In genomic region chr9:36148652-36149051, GRCh38 we compare ENCODE assay signal across 8 cellular contexts. TPM values are rescaled to one million over a fixed set of nuclear protein-coding genes. Genes with fewer than 3 reads are reported as not detected.
DNase-seq lines count a peak whose midpoint lies in the region; ATAC-seq lines count a peak whose summit lies in the region.

No MANE protein-coding gene starts in this region.

- H3K9me3 Mint-ChIP-seq in naive thymus-derived CD4-positive, alpha-beta T cell: peaks cover 5 to 18% (median 14%) of the 10 kb centered on the region in 11 donors

- peak; percentile 65 for DNase-seq in DMS53 (lab: John Stamatoyannopoulos, UW)
- no peak for DNase-seq in DMS53 treated with DMSO at 0.1 percent for 48 hours (lab: John Stamatoyannopoulos, UW; ENCODE audit: unreplicated experiment)
- peak; percentile 99 for DNase-seq in M059J (ENCODE audit: low read depth)
- DNase-seq in activated CD8-positive, alpha-beta memory T cell treated with anti-CD3 and anti-CD28 coated beads, Interleukin-2, amount 50 U/mL, for 24 hours (ENCODE audit: extremely low read depth): peak; percentile 33
- DNase-seq in epidermal melanocyte (ENCODE audit: insufficient read length, low spot score): peak; percentile 88
- peak in 3 of 9 donors; percentile 28 to 55 (median 50) for DNase-seq in naive thymus-derived CD4-positive, alpha-beta T cell

- ATAC-seq in naive thymus-derived CD4-positive, alpha-beta T cell: peak; percentile 24
- ATAC-seq in HG03520 (IDR thresholded peaks at IDR 0.05; ENCODE audit: unreplicated experiment): no peak

- peaks cover 0 to 6% (median 0%) of the 10 kb centered on the region in 3 experiments for H3K36me3 ChIP-seq in naive thymus-derived CD4-positive, alpha-beta T cell (ENCODE audit: control insufficient read depth in 2 of 3, insufficient read depth in 3 of 3, low read length in 3 of 3)
- H3K36me3 ChIP-seq in stomach smooth muscle (ENCODE audit: control insufficient read depth in 2 of 2, insufficient read depth in 2 of 2, low read length in 2 of 2): peaks cover 24 to 28% of the 10 kb centered on the region in 2 donors

- POLR2A ChIA-PET in naive thymus-derived CD4-positive, alpha-beta T cell (lab: Charles Lee): interaction anchor here (1.3 to 1.8 kb wide), 2 partner anchors 10 to 12 kb away, joined by 4 to 5 read pairs; partner anchors contain the start of gene GLIPR2

- H3K4me1 Mint-ChIP-seq in naive thymus-derived CD4-positive, alpha-beta T cell: peaks cover 58 to 87% (median 81%) of the 10 kb centered on the region in 7 donors

- H3K36me3 Mint-ChIP-seq in naive thymus-derived CD4-positive, alpha-beta T cell: peaks cover 9 to 61% (median 28%) of the 10 kb centered on the region in 5 donors

- intact Hi-C loops in naive thymus-derived CD4-positive, alpha-beta T cell (cut with micrococcal nuclease): no loop called here

- no peak overlapping the region for H3K4me3 ChIP-seq in naive thymus-derived CD4-positive, alpha-beta T cell (ENCODE audit: low read length)
- peak overlapping the region; percentile 22 to 40 for H3K4me3 ChIP-seq in stomach smooth muscle (ENCODE audit: low read length in 2 of 2)

- peaks cover 0 to 11% (median 8%) of the 10 kb centered on the region in 3 experiments for H3K9me3 ChIP-seq in naive thymus-derived CD4-positive, alpha-beta T cell (ENCODE audit: control insufficient read depth in 2 of 3, low read length in 3 of 3)
- H3K9me3 ChIP-seq in stomach smooth muscle (ENCODE audit: control insufficient read depth in 2 of 2, low read length in 2 of 2): no peaks in the 10 kb centered on the region

- peak overlapping the region in 3 of 10 donors; percentile 11 to 20 (median 18) for H3K4me3 Mint-ChIP-seq in naive thymus-derived CD4-positive, alpha-beta T cell

- H3K27me3 Mint-ChIP-seq in naive thymus-derived CD4-positive, alpha-beta T cell: no peaks in the 10 kb centered on the region

- peak overlapping the region; percentile 59 for H3K27ac ChIP-seq in naive thymus-derived CD4-positive, alpha-beta T cell (ENCODE audit: low read depth, low read length)
- peak overlapping the region; percentile 80 for H3K27ac ChIP-seq in stomach smooth muscle (ENCODE audit: low read length)

- peak overlapping the region; percentile 24 to 60 for H3K9ac ChIP-seq in stomach smooth muscle (ENCODE audit: low read length in 2 of 2)

- H3K27ac Mint-ChIP-seq in naive thymus-derived CD4-positive, alpha-beta T cell: peak overlapping the region in 8 of 9 donors; percentile 51 to 89 (median 86)

- no peaks in the 10 kb centered on the region for H3K27me3 ChIP-seq in naive thymus-derived CD4-positive, alpha-beta T cell (ENCODE audit: control insufficient read depth in 2 of 2, insufficient read depth in 2 of 2, low read length in 2 of 2)
- H3K27me3 ChIP-seq in stomach smooth muscle (ENCODE audit: control insufficient read depth in 1 of 2, insufficient read depth in 2 of 2, low read length in 2 of 2): no peaks in the 10 kb centered on the region

- H3K4me1 ChIP-seq in naive thymus-derived CD4-positive, alpha-beta T cell (ENCODE audit: control insufficient read depth in 2 of 2, insufficient read depth in 2 of 2, low read length in 2 of 2): peaks cover 80 to 92% of the 10 kb centered on the region in 2 donors
- peaks cover 53% of the 10 kb centered on the region for H3K4me1 ChIP-seq in stomach smooth muscle (ENCODE audit: control insufficient read depth, insufficient read depth, low read length)

- CTCF ChIA-PET in naive thymus-derived CD4-positive, alpha-beta T cell (lab: Charles Lee): interaction anchor here (0.7 to 1.2 kb wide), 3 partner anchors 18 to 45 kb away, joined by 3 to 4 read pairs (median 3); no protein-coding TSS in a partner anchor

RNA-seq across cellular contexts. Expression of gene GLIPR2, which starts 12.1 kb away (rescaled TPM):
- total RNA-seq in M059J (2014; rRNA removed; shearing (Covaris generic)): 6.7 and 10.1 TPM in 2 replicates
- 10 to 100 TPM in 3 of 5 experiments, 1 to 10 TPM in 2; 7.7 to 74.7 (median 18.6) TPM for total RNA-seq in naive thymus-derived CD4-positive, alpha-beta T cell
- 10 to 100 TPM; 38.8 to 68.6 TPM for polyA plus RNA-seq in naive thymus-derived CD4-positive, alpha-beta T cell

RNA-seq across cellular contexts. Expression of gene CCIN, which starts 20.5 kb away (rescaled TPM):
- total RNA-seq in M059J (2014; rRNA removed; shearing (Covaris generic)): 0.42 TPM in 1 of 2 replicates, not detected in the other
- total RNA-seq in naive thymus-derived CD4-positive, alpha-beta T cell: 1 to 10 TPM in 1 of 5 experiments, under 1 TPM in 2, not detected in 2; 0.15 to 3.6 (median 0.56) TPM
- polyA plus RNA-seq in naive thymus-derived CD4-positive, alpha-beta T cell: under 1 TPM in 1 of 2 donors, not detected in 1; 0.41 TPM

RNA-seq across cellular contexts. Expression of gene CLTA, which starts 42.1 kb away (rescaled TPM):
- total RNA-seq in M059J (2014; rRNA removed; shearing (Covaris generic)): 432 and 496 TPM in 2 replicates
- 100 to 1,000 TPM in 1 of 5 experiments, 10 to 100 TPM in 4; 32.2 to 140 (median 69.5) TPM for total RNA-seq in naive thymus-derived CD4-positive, alpha-beta T cell
- 100 to 1,000 TPM in 1 of 2 donors, 10 to 100 TPM in 1; 72.0 to 114 TPM for polyA plus RNA-seq in naive thymus-derived CD4-positive, alpha-beta T cell
